Comparison of ENCODE assay signal across 2 cellular contexts in genomic region chr3:186042036-186042435, GRCh38.
TF ChIP-seq lines count a peak whose summit lies in the region.

No MANE protein-coding gene starts in this region.

TF ChIP-seq in H1, 55 proteins besides CTCF, POLR2A, EP300 and RAD21:
- TF ChIP-seq SIRT6 (IDR thresholded peaks at IDR 0.05; ENCODE audit: low read length) = no peak
- no peak for TF ChIP-seq SP2 (IDR thresholded peaks at IDR 0.05; ENCODE audit: low read length)
- no peak for TF ChIP-seq NRF1 (IDR thresholded peaks at IDR 0.05; ENCODE audit: low read depth, low read length)
- TF ChIP-seq POLR2AphosphoS5 (IDR thresholded peaks at IDR 0.05; ENCODE audit: low read depth, low read length) = no peak
- TF ChIP-seq TAF1 (IDR thresholded peaks at IDR 0.05; ENCODE audit: low read depth, low read length) = no peak
- no peak for TF ChIP-seq JUND (IDR thresholded peaks at IDR 0.05; ENCODE audit: low read length)
- no peak for TF ChIP-seq EZH2 (IDR thresholded peaks at IDR 0.05; ENCODE audit: low read depth, low read length, severe bottlenecking)
- no peak for TF ChIP-seq TBP (IDR thresholded peaks at IDR 0.05; ENCODE audit: low read depth, low read length)
- no peak for TF ChIP-seq TEAD4 (IDR thresholded peaks at IDR 0.05; ENCODE audit: low read depth, low read length)
- TF ChIP-seq ZNF274 (IDR thresholded peaks at IDR 0.05; ENCODE audit: borderline replicate concordance, extremely low read depth, low read length) = no peak

TF ChIP-seq in GM12891, 5 proteins besides CTCF, POLR2A, EP300 and RAD21:
- TF ChIP-seq POU2F2 (IDR thresholded peaks at IDR 0.05; ENCODE audit: low read depth, low read length) (no peak), SPI1 (IDR thresholded peaks at IDR 0.05; ENCODE audit: low read depth, low read length) (no peak), TAF1 (IDR thresholded peaks at IDR 0.05; ENCODE audit: low read depth, low read length) (no peak), POLR2AphosphoS5 (IDR thresholded peaks at IDR 0.05; ENCODE audit: low read depth, low read length) (no peak), PAX5 (IDR thresholded peaks at IDR 0.05; ENCODE audit: insufficient read depth, low read length, severe bottlenecking) (no peak)
